30 cellular contexts compared by ENCODE assay signal in genomic region chrX:117407449-117408170, GRCh38.
DNase-seq lines count a peak whose midpoint lies in the region; ATAC-seq and TF ChIP-seq lines count a peak whose summit lies in the region.
"Had no signal": no experiment of that assay in that cellular context is flagged by ENCODE, and none has a peak within 500 bp of the region (broad histone marks: within the 10 kb centered on the region; RNA-seq: fewer than 3 reads in every experiment).

No MANE protein-coding gene starts in this region.

- POLR2A ChIA-PET in RWPE1 (lab: Yijun Ruan, JAX; ENCODE audit: low non-redundant PET) = no interaction called here

- DNase-seq in MG63 (peak; percentile 42), RWPE1 (ENCODE audit: low spot score) (peak; percentile 30), epithelial cell of esophagus (ENCODE audit: low read depth) (peak; percentile 69), renal cortical epithelial cell (ENCODE audit: low read depth) (peak; percentile 23), NK-92 (lab: John Stamatoyannopoulos, UW; ENCODE audit: unreplicated experiment) (no peak), left colon (no peak)
- DNase-seq: CD8-positive, alpha-beta T cell; DMS 273 treated with DMSO at 0.1 percent for 48 hours; DMS79; EL; GF-D8; GOT3; HFFc6; IMR-90; NCI-H1105 treated with DMSO at 0.1 percent for 48 hours; NCI-H146; NCI-H1930; NCI-H2107; NCI-H446; NCI-H524 treated with DMSO at 0.1 percent for 48 hours; NCI-H774; NK-92 treated with Interleukin-12 subunit alpha and Interleukin-12 subunit beta, amount 100 ng/mL, for 24 hours; RPMI8226; SHP77 treated with DMSO at 0.1 percent for 48 hours had no signal

- CTCF ChIA-PET in RWPE1 (lab: Yijun Ruan, JAX) = no interaction called here

- H3K4me3 ChIP-seq in MG63 (no peak overlapping the region), epithelial cell of esophagus (ENCODE audit: low read length) (no peak overlapping the region), gastroesophageal sphincter (no peak overlapping the region)
- H3K4me3 ChIP-seq: HAP-1 had no signal

- H3K36me3 ChIP-seq in MG63 (no peaks in the 10 kb centered on the region), gastroesophageal sphincter (no peaks in the 10 kb centered on the region)
- H3K36me3 ChIP-seq: HAP-1 had no signal

- intact Hi-C loops in left colon (cut with DNase I, micrococcal nuclease) = no loop called here

- H3K27ac ChIP-seq in RWPE1 (no peak overlapping the region), gastroesophageal sphincter (no peak overlapping the region)
- H3K27ac ChIP-seq: C4-2B, KMS-11 had no signal

- ATAC-seq in gastroesophageal sphincter = no peak
- no peak for ATAC-seq in left colon
- ATAC-seq: CD8-positive, alpha-beta T cell; SK-N-SH treated with all-trans-retinoic acid at 6 μM for 48 hours had no signal

- TF ChIP-seq CTCF in RWPE1 (conservative IDR thresholded peaks at IDR 0.05; ENCODE audit: low read depth) = no peak
- no peak for TF ChIP-seq CTCF in epithelial cell of esophagus (IDR thresholded peaks at IDR 0.05; ENCODE audit: insufficient read depth, low read depth, low read length, missing control alignments)
- no peak for TF ChIP-seq CTCF in gastroesophageal sphincter (IDR thresholded peaks at IDR 0.05)

- no peak for TF ChIP-seq POLR2A in gastroesophageal sphincter (IDR thresholded peaks at IDR 0.05)

- H3K4me1 ChIP-seq in gastroesophageal sphincter = no peaks in the 10 kb centered on the region
- H3K4me1 ChIP-seq: Caco-2 had no signal

- no peaks in the 10 kb centered on the region for H3K27me3 ChIP-seq in MG63
- H3K27me3 ChIP-seq in gastroesophageal sphincter = no peaks in the 10 kb centered on the region

- H3K9me3 ChIP-seq in MG63 (0 out of 2 replicates have a peak, but pooled peaks cover 2% of the 10 kb centered on the region), gastroesophageal sphincter (no peaks in the 10 kb centered on the region)
- H3K9me3 ChIP-seq: Caco-2, HAP-1 had no signal

- WGBS in gastroesophageal sphincter (ENCODE audit: low coverage in 1 of 2), 2 donors = 28 to 70% methylated on average over 2 to 4 of the region's 4 CpGs

- TF ChIP-seq EP300 in gastroesophageal sphincter (IDR thresholded peaks at IDR 0.05) = no peak

Comparison
In these comparisons a context has a peak if more than half of its experiments do, and no peak if none do; other contexts are left out.
1. DNase-seq: peak in MG63 (single experiment), RWPE1 (single experiment), epithelial cell of esophagus (single experiment) and renal cortical epithelial cell (single experiment); none in NK-92 (single experiment) and left colon (0 of 2).